ENCODE assay signal across 18 cellular contexts in genomic region chr13:41286370-41286769, GRCh38. TPM values are rescaled to one million over a fixed set of nuclear protein-coding genes. Genes with fewer than 3 reads are reported as not detected.
DNase-seq lines count a peak whose midpoint lies in the region; ATAC-seq and TF ChIP-seq lines count a peak whose summit lies in the region.
"Had no signal": no experiment of that assay in that cellular context is flagged by ENCODE, and none has a peak within 500 bp of the region (broad histone marks: within the 10 kb centered on the region; RNA-seq: fewer than 3 reads in every experiment).

No MANE protein-coding gene starts in this region.

- H3K27me3 ChIP-seq in CD8-positive, alpha-beta T cell (ENCODE audit: insufficient read depth, low read length) = no peaks in the 10 kb centered on the region
- H3K27me3 ChIP-seq in Panc1 (ENCODE audit: control insufficient read depth, insufficient read depth, low read length) = no peaks in the 10 kb centered on the region
- H3K27me3 ChIP-seq in naive thymus-derived CD4-positive, alpha-beta T cell (ENCODE audit: control insufficient read depth in 2 of 2, insufficient read depth in 2 of 2, low read length in 2 of 2) = no peaks in the 10 kb centered on the region

- peak overlapping the region; percentile 13 for H3K27ac ChIP-seq in CD8-positive, alpha-beta T cell (ENCODE audit: low read depth, low read length)
- H3K27ac ChIP-seq in Panc1 (ENCODE audit: low read length) = peak overlapping the region; percentile 84
- H3K27ac ChIP-seq in naive thymus-derived CD4-positive, alpha-beta T cell (ENCODE audit: low read depth, low read length) = peak overlapping the region; percentile 47
- H3K27ac ChIP-seq: C4-2B, HL-60 had no signal

- H3K4me1 Mint-ChIP-seq in activated T-cell treated with anti-CD3 and anti-CD28 coated beads, Interleukin-2, amount 50 U/mL, for 72 hours (ENCODE audit: low read depth) = peaks cover 42% of the 10 kb centered on the region
- H3K4me1 Mint-ChIP-seq in CD8-positive, alpha-beta T cell (ENCODE audit: low read depth) = peaks cover 46% of the 10 kb centered on the region
- peaks cover 8 to 64% (median 39%) of the 10 kb centered on the region in 7 donors for H3K4me1 Mint-ChIP-seq in naive thymus-derived CD4-positive, alpha-beta T cell
- peaks cover 10% of the 10 kb centered on the region for H3K4me1 Mint-ChIP-seq in activated T-helper 1 cell treated with anti-CD3 and anti-CD28 coated beads, Interleukin-12 subunit alpha, Interleukin-12 subunit beta, Interleukin-2, Interleukin-4 antibody, amounts not matched to agents 30 ng/mL and 10 ng/mL and 1 ng/mL, durations not matched to agents 14 hours and 24 hours and 36 hours (ENCODE audit: low read depth)

- H3K27me3 Mint-ChIP-seq in activated T-cell treated with anti-CD3 and anti-CD28 coated beads, Interleukin-2, amount 50 U/mL, for 72 hours (ENCODE audit: low read depth) = no peaks in the 10 kb centered on the region
- H3K27me3 Mint-ChIP-seq in CD8-positive, alpha-beta T cell (ENCODE audit: low read depth) = no peaks in the 10 kb centered on the region
- no peaks in the 10 kb centered on the region for H3K27me3 Mint-ChIP-seq in naive thymus-derived CD4-positive, alpha-beta T cell
- no peaks in the 10 kb centered on the region for H3K27me3 Mint-ChIP-seq in activated T-helper 1 cell treated with anti-CD3 and anti-CD28 coated beads, Interleukin-12 subunit alpha, Interleukin-12 subunit beta, Interleukin-2, Interleukin-4 antibody, amounts not matched to agents 30 ng/mL and 10 ng/mL and 1 ng/mL, durations not matched to agents 14 hours and 24 hours and 36 hours (ENCODE audit: insufficient read depth)

- H3K9me3 ChIP-seq in CD8-positive, alpha-beta T cell (ENCODE audit: low read length) = no peaks in the 10 kb centered on the region
- H3K9me3 ChIP-seq in Panc1 (ENCODE audit: control insufficient read depth, insufficient read depth, low read depth, low read length) = no peaks in the 10 kb centered on the region
- H3K9me3 ChIP-seq in naive thymus-derived CD4-positive, alpha-beta T cell (ENCODE audit: control insufficient read depth in 2 of 3, low read length in 3 of 3) = no peaks in the 10 kb centered on the region

- no peaks in the 10 kb centered on the region for H3K36me3 ChIP-seq in CD8-positive, alpha-beta T cell (ENCODE audit: insufficient read depth, low read length)
- H3K36me3 ChIP-seq in Panc1 (ENCODE audit: control insufficient read depth, insufficient read depth, low read length) = no peaks in the 10 kb centered on the region
- H3K36me3 ChIP-seq in naive thymus-derived CD4-positive, alpha-beta T cell (ENCODE audit: control insufficient read depth in 2 of 3, insufficient read depth in 3 of 3, low read length in 3 of 3) = no peaks in the 10 kb centered on the region

- no peak for TF ChIP-seq CTCF in CD8-positive, alpha-beta T cell (IDR thresholded peaks at IDR 0.05)
- TF ChIP-seq CTCF in Panc1 (IDR thresholded peaks at IDR 0.05) = no peak

- intact Hi-C loops in CD8-positive, alpha-beta T cell (cut with DNase I, micrococcal nuclease) = loop anchor here (2.0 kb wide), 4 partner anchors 14 to 24 kb away; partner anchors contain the start of genes MTRF1 (in 1 of the 2) and NAA16 (in 1 of the 2)
- intact Hi-C loops in Panc1 (cut with micrococcal nuclease; ENCODE audit: unreplicated experiment) = no loop called here
- intact Hi-C loops in naive thymus-derived CD4-positive, alpha-beta T cell (cut with micrococcal nuclease) = loop anchor here in 1 of 2 donors (1.0 kb wide), 4 partner anchors 10 to 25 kb away; partner anchors contain the start of genes MTRF1 and NAA16
- intact Hi-C loops in activated T-helper 1 cell treated with anti-CD3 and anti-CD28 coated beads, Interleukin-12 subunit alpha, Interleukin-12 subunit beta, Interleukin-2, Interleukin-4 antibody, amounts not matched to agents 30 ng/mL and 10 ng/mL and 1 ng/mL, durations not matched to agents 14 hours and 24 hours and 36 hours (cut with micrococcal nuclease) = no loop called here

- peaks cover 5 to 8% of the 10 kb centered on the region in 2 donors for H3K36me3 Mint-ChIP-seq in activated T-cell treated with anti-CD3 and anti-CD28 coated beads, Interleukin-2, amount 50 U/mL, for 72 hours (ENCODE audit: insufficient read depth in 2 of 2)
- H3K36me3 Mint-ChIP-seq in CD8-positive, alpha-beta T cell = no peaks in the 10 kb centered on the region
- peaks cover under 1 to 20% (median 4%) of the 10 kb centered on the region in 5 donors for H3K36me3 Mint-ChIP-seq in naive thymus-derived CD4-positive, alpha-beta T cell
- no peaks in the 10 kb centered on the region for H3K36me3 Mint-ChIP-seq in activated T-helper 1 cell treated with anti-CD3 and anti-CD28 coated beads, Interleukin-12 subunit alpha, Interleukin-12 subunit beta, Interleukin-2, Interleukin-4 antibody, amounts not matched to agents 30 ng/mL and 10 ng/mL and 1 ng/mL, durations not matched to agents 14 hours and 24 hours and 36 hours (ENCODE audit: low read depth)

- POLR2A ChIA-PET in CD8-positive, alpha-beta T cell (lab: Charles Lee) = interaction anchor here (0.6 to 2.1 kb wide), 4 partner anchors 15 to 227 kb away, joined by 3 to 11 read pairs (median 6); partner anchors contain the start of gene MTRF1
- POLR2A ChIA-PET in Panc1 (lab: Charles Lee) = no interaction called here
- POLR2A ChIA-PET in naive thymus-derived CD4-positive, alpha-beta T cell (lab: Charles Lee) = interaction anchor here (0.7 to 7.2 kb wide), 6 partner anchors 13 to 179 kb away, joined by 3 to 52 read pairs (median 5); partner anchors contain the start of gene MTRF1

- CTCF ChIA-PET in CD8-positive, alpha-beta T cell (lab: Charles Lee) = interaction anchor here (0.7 to 1.4 kb wide), 4 partner anchors 13 to 64 kb away, joined by 3 to 4 read pairs (median 3); no protein-coding TSS in a partner anchor
- CTCF ChIA-PET in Panc1 (lab: Charles Lee) = no interaction called here
- CTCF ChIA-PET in naive thymus-derived CD4-positive, alpha-beta T cell (lab: Charles Lee) = interaction anchor here (0.6 kb wide), 2 partner anchors 23 to 224 kb away, joined by 3 read pairs; no protein-coding TSS in a partner anchor

- in situ Hi-C loops in Panc1 (cut with HindIII; ENCODE audit: low pct_unique_long_range_greater_than_20kb, low sequenced_read_pairs) = no loop called here

- peak overlapping the region; percentile 42 to 45 for H3K4me3 Mint-ChIP-seq in activated T-cell treated with anti-CD3 and anti-CD28 coated beads, Interleukin-2, amount 50 U/mL, for 72 hours
- H3K4me3 Mint-ChIP-seq in CD8-positive, alpha-beta T cell = peak overlapping the region; percentile 30
- H3K4me3 Mint-ChIP-seq in naive thymus-derived CD4-positive, alpha-beta T cell = peak overlapping the region in 9 of 10 donors; percentile 1 to 77 (median 58)
- no peak overlapping the region for H3K4me3 Mint-ChIP-seq in activated T-helper 1 cell treated with anti-CD3 and anti-CD28 coated beads, Interleukin-12 subunit alpha, Interleukin-12 subunit beta, Interleukin-2, Interleukin-4 antibody, amounts not matched to agents 30 ng/mL and 10 ng/mL and 1 ng/mL, durations not matched to agents 14 hours and 24 hours and 36 hours

- peak; percentile 84 to 90 for ATAC-seq in activated T-cell treated with anti-CD3 and anti-CD28 coated beads, Interleukin-2, amount 50 U/mL, for 72 hours (replicated peaks in 1 of 2)
- peak; percentile 91 for ATAC-seq in CD8-positive, alpha-beta T cell
- ATAC-seq in Panc1 = no peak
- ATAC-seq in naive thymus-derived CD4-positive, alpha-beta T cell = peak; percentile 87
- ATAC-seq: K562 had no signal

- H3K4me3 ChIP-seq in CD8-positive, alpha-beta T cell (ENCODE audit: low read depth, low read length) = peak overlapping the region; percentile 23
- no peak overlapping the region for H3K4me3 ChIP-seq in Panc1 (ENCODE audit: low read depth in 2 of 2, low read length in 2 of 2)
- peak overlapping the region; percentile 1 for H3K4me3 ChIP-seq in naive thymus-derived CD4-positive, alpha-beta T cell (ENCODE audit: low read length)
- H3K4me3 ChIP-seq: K562 had no signal

- no peak for DNase-seq in activated T-cell treated with anti-CD3 and anti-CD28 coated beads, Interleukin-2, amount 50 U/mL, for 72 hours
- no peak for DNase-seq in activated T-cell treated with anti-CD3 and anti-CD28 coated beads, Interleukin-2, amount 50 U/mL, for 1 hour
- DNase-seq in CD8-positive, alpha-beta T cell = no peak
- no peak for DNase-seq in Panc1 (ENCODE audit: low read depth, low spot score)
- peak in 7 of 9 donors; percentile 43 to 79 (median 64) for DNase-seq in naive thymus-derived CD4-positive, alpha-beta T cell
- no peak for DNase-seq in activated T-helper 1 cell treated with anti-CD3 and anti-CD28 coated beads, Interleukin-12 subunit alpha, Interleukin-12 subunit beta, Interleukin-2, Interleukin-4 antibody, amounts not matched to agents 30 ng/mL and 10 ng/mL and 1 ng/mL, durations not matched to agents 14 hours and 24 hours and 36 hours (ENCODE audit: low spot score)
- DNase-seq in middle frontal gyrus (ENCODE audit: extremely low spot score, low spot score) = no peak
- no peak for DNase-seq in islet precursor cell
- DNase-seq: Calu3, DMS53, H7, NCI-H187, NCI-H226, NCI-H69, SHP77 treated with DMSO at 0.1 percent for 48 hours had no signal

- H3K4me1 ChIP-seq in CD8-positive, alpha-beta T cell (ENCODE audit: insufficient read depth, low read length) = peaks cover 32% of the 10 kb centered on the region
- peaks cover 6% of the 10 kb centered on the region; the same call in 1 of the 2 replicates for H3K4me1 ChIP-seq in Panc1 (ENCODE audit: control insufficient read depth, insufficient read depth, low read length)
- peaks cover 0 to 31% of the 10 kb centered on the region in 2 donors for H3K4me1 ChIP-seq in naive thymus-derived CD4-positive, alpha-beta T cell (ENCODE audit: control insufficient read depth in 2 of 2, insufficient read depth in 2 of 2, low read length in 2 of 2)

- H3K9me3 Mint-ChIP-seq in activated T-cell treated with anti-CD3 and anti-CD28 coated beads, Interleukin-2, amount 50 U/mL, for 72 hours = peaks cover under 1 to 7% of the 10 kb centered on the region in 2 donors
- no peaks in the 10 kb centered on the region for H3K9me3 Mint-ChIP-seq in CD8-positive, alpha-beta T cell
- H3K9me3 Mint-ChIP-seq in naive thymus-derived CD4-positive, alpha-beta T cell = peaks cover 0 to 8% (median under 1%) of the 10 kb centered on the region in 11 donors
- peaks cover 13% of the 10 kb centered on the region for H3K9me3 Mint-ChIP-seq in activated T-helper 1 cell treated with anti-CD3 and anti-CD28 coated beads, Interleukin-12 subunit alpha, Interleukin-12 subunit beta, Interleukin-2, Interleukin-4 antibody, amounts not matched to agents 30 ng/mL and 10 ng/mL and 1 ng/mL, durations not matched to agents 14 hours and 24 hours and 36 hours

- H3K27ac Mint-ChIP-seq in activated T-cell treated with anti-CD3 and anti-CD28 coated beads, Interleukin-2, amount 50 U/mL, for 72 hours = no peak overlapping the region
- H3K27ac Mint-ChIP-seq in CD8-positive, alpha-beta T cell = peak overlapping the region; percentile 88
- peak overlapping the region in 8 of 9 donors; percentile 15 to 96 (median 92) for H3K27ac Mint-ChIP-seq in naive thymus-derived CD4-positive, alpha-beta T cell
- no peak overlapping the region for H3K27ac Mint-ChIP-seq in activated T-helper 1 cell treated with anti-CD3 and anti-CD28 coated beads, Interleukin-12 subunit alpha, Interleukin-12 subunit beta, Interleukin-2, Interleukin-4 antibody, amounts not matched to agents 30 ng/mL and 10 ng/mL and 1 ng/mL, durations not matched to agents 14 hours and 24 hours and 36 hours

- BruUV-seq in Panc1 (replicated peaks; lab: Mats Ljungman, UMichigan) = no TSS peak

RNA-seq across cellular contexts. Expression of gene MTRF1, which starts 23.0 kb away (rescaled TPM):
- 10 to 100 TPM; 24.2 to 30.3 TPM for total RNA-seq in activated T-cell treated with anti-CD3 and anti-CD28 coated beads, Interleukin-2, amount 50 U/mL, for 72 hours
- 10 to 100 TPM; 26.2 to 26.9 TPM for total RNA-seq in CD8-positive, alpha-beta T cell
- total RNA-seq in Panc1 (2021; ENCODE audit: unreplicated experiment) = 13.7 TPM
- 6.1 TPM for polyA plus RNA-seq in Panc1 (2012; ENCODE audit: insufficient read length)
- 10 to 100 TPM; 21.7 to 38.2 (median 30.9) TPM for total RNA-seq in naive thymus-derived CD4-positive, alpha-beta T cell
- polyA plus RNA-seq in naive thymus-derived CD4-positive, alpha-beta T cell = 10 to 100 TPM; 11.8 to 16.6 TPM
- total RNA-seq in activated T-helper 1 cell treated with anti-CD3 and anti-CD28 coated beads, Interleukin-12 subunit alpha, Interleukin-12 subunit beta, Interleukin-2, Interleukin-4 antibody, amounts not matched to agents 30 ng/mL and 10 ng/mL and 1 ng/mL, durations not matched to agents 14 hours and 24 hours and 36 hours = 17.5 and 20.2 TPM in 2 replicates

RNA-seq across cellular contexts. Expression of gene NAA16, which starts 24.7 kb away (rescaled TPM):
- total RNA-seq in activated T-cell treated with anti-CD3 and anti-CD28 coated beads, Interleukin-2, amount 50 U/mL, for 72 hours = 10 to 100 TPM; 16.5 to 27.3 TPM
- total RNA-seq in CD8-positive, alpha-beta T cell = 100 to 1,000 TPM; 103 to 105 TPM
- 24.2 TPM for total RNA-seq in Panc1 (2021; ENCODE audit: unreplicated experiment)
- polyA plus RNA-seq in Panc1 (2012; ENCODE audit: insufficient read length) = 6.8 TPM
- total RNA-seq in naive thymus-derived CD4-positive, alpha-beta T cell = 10 to 100 TPM; 30.6 to 99.6 (median 90.4) TPM
- 10 to 100 TPM; 15.8 to 35.7 TPM for polyA plus RNA-seq in naive thymus-derived CD4-positive, alpha-beta T cell
- total RNA-seq in activated T-helper 1 cell treated with anti-CD3 and anti-CD28 coated beads, Interleukin-12 subunit alpha, Interleukin-12 subunit beta, Interleukin-2, Interleukin-4 antibody, amounts not matched to agents 30 ng/mL and 10 ng/mL and 1 ng/mL, durations not matched to agents 14 hours and 24 hours and 36 hours = 31.9 and 33.4 TPM in 2 replicates

Comparison
In these comparisons a context has a peak if more than half of its experiments do, and no peak if none do; other contexts are left out.
1. DNase-seq: peak in naive thymus-derived CD4-positive, alpha-beta T cell (7 of 9); none in activated T-cell treated with anti-CD3 and anti-CD28 coated beads, Interleukin-2, amount 50 U/mL, for 72 hours (0 of 2), activated T-cell treated with anti-CD3 and anti-CD28 coated beads, Interleukin-2, amount 50 U/mL, for 1 hour (single experiment), CD8-positive, alpha-beta T cell (0 of 7), Panc1 (single experiment), activated T-helper 1 cell treated with anti-CD3 and anti-CD28 coated beads, Interleukin-12 subunit alpha, Interleukin-12 subunit beta, Interleukin-2, Interleukin-4 antibody, amounts not matched to agents 30 ng/mL and 10 ng/mL and 1 ng/mL, durations not matched to agents 14 hours and 24 hours and 36 hours (single experiment), middle frontal gyrus (single experiment) and islet precursor cell (single experiment).
2. H3K27ac Mint-ChIP-seq: peak in CD8-positive, alpha-beta T cell (single experiment) and naive thymus-derived CD4-positive, alpha-beta T cell (8 of 9); none in activated T-cell treated with anti-CD3 and anti-CD28 coated beads, Interleukin-2, amount 50 U/mL, for 72 hours (single experiment) and activated T-helper 1 cell treated with anti-CD3 and anti-CD28 coated beads, Interleukin-12 subunit alpha, Interleukin-12 subunit beta, Interleukin-2, Interleukin-4 antibody, amounts not matched to agents 30 ng/mL and 10 ng/mL and 1 ng/mL, durations not matched to agents 14 hours and 24 hours and 36 hours (single experiment).
3. H3K27ac ChIP-seq: peak in every context shown above with its lines; median percentile 84 in Panc1; 47 in naive thymus-derived CD4-positive, alpha-beta T cell; 13 in CD8-positive, alpha-beta T cell.
4. H3K4me3 ChIP-seq: peak in CD8-positive, alpha-beta T cell (single experiment) and naive thymus-derived CD4-positive, alpha-beta T cell (single experiment); none in Panc1 (0 of 2).
5. intact Hi-C loops: an anchor here in CD8-positive, alpha-beta T cell (2.0 kb wide); none called in Panc1 and activated T-helper 1 cell treated with anti-CD3 and anti-CD28 coated beads, Interleukin-12 subunit alpha, Interleukin-12 subunit beta, Interleukin-2, Interleukin-4 antibody, amounts not matched to agents 30 ng/mL and 10 ng/mL and 1 ng/mL, durations not matched to agents 14 hours and 24 hours and 36 hours.